ENCODE assay signal across 27 cellular contexts in genomic region chr11:84806354-84806753, GRCh38.
DNase-seq lines count a peak whose midpoint lies in the region; TF ChIP-seq lines count a peak whose summit lies in the region.
"Had no signal": no experiment of that assay in that cellular context is flagged by ENCODE, and none has a peak within 500 bp of the region (broad histone marks: within the 10 kb centered on the region; RNA-seq: fewer than 3 reads in every experiment).

No MANE protein-coding gene starts in this region.

- no peak for DNase-seq in amniotic stem cell (lab: John Stamatoyannopoulos, UW)
- DNase-seq: 8988T; ACHN; AML-193; BE2C; C1 segment of cervical spinal cord; Caco-2; Calu3; CD4-positive, alpha-beta memory T cell; CD4-positive, alpha-beta T cell; CD4-positive, CD25-positive, alpha-beta regulatory T cell; CD8-positive, alpha-beta memory T cell; CD8-positive, alpha-beta T cell; COR-L47; DMS 273 treated with DMSO at 0.1 percent for 48 hours; DMS153; DMS53; DMS79; DMS79 treated with DMSO at 0.1 percent for 48 hours; DND-41; EL had no signal

- H3K9me3 ChIP-seq in HEK293 (ENCODE audit: control insufficient read depth, insufficient read depth, low read depth, low read length): no peaks in the 10 kb centered on the region; the same call in 1 of the 2 replicates
- H3K9me3 ChIP-seq: BE2C, Caco-2 had no signal

- POLR2A ChIA-PET in HEK293 (lab: Yijun Ruan, JAX): no interaction called here

- no peak overlapping the region for H3K27ac ChIP-seq in HEK293 (ENCODE audit: extremely low read depth, low read depth, low read length)
- H3K27ac ChIP-seq: 22Rv1; A549; BLaER1; BLaER1 treated with 17β-estradiol and CSF1 and Interleukin-3, amounts not matched to agents 10 nM and 100 nM; C4-2B had no signal

- H3K4me1 ChIP-seq in HEK293 (ENCODE audit: control insufficient read depth, insufficient read depth, low read length): no peaks in the 10 kb centered on the region
- H3K4me1 ChIP-seq: A549; BE2C; BLaER1; BLaER1 treated with 17β-estradiol and CSF1 and Interleukin-3, amounts not matched to agents 10 nM and 100 nM; Caco-2 had no signal

- H3K4me3 ChIP-seq in HEK293 (ENCODE audit: low read depth, low read length): no peak overlapping the region
- H3K4me3 ChIP-seq: A549; BLaER1; BLaER1 treated with 17β-estradiol and CSF1 and Interleukin-3, amounts not matched to agents 10 nM and 100 nM had no signal

- no peaks in the 10 kb centered on the region for H3K36me3 ChIP-seq in HEK293 (ENCODE audit: control insufficient read depth in 2 of 2, insufficient read depth in 1 of 2, low read length in 2 of 2)
- H3K36me3 ChIP-seq: BE2C; BLaER1; BLaER1 treated with 17β-estradiol and CSF1 and Interleukin-3, amounts not matched to agents 10 nM and 100 nM had no signal

- CTCF ChIA-PET in HEK293 (lab: Yijun Ruan, JAX): no interaction called here

- no peak for TF ChIP-seq CTCF in HEK293 (tag by site-specific recombination; IDR thresholded peaks at IDR 0.05)

TF ChIP-seq in HEK293, 187 proteins besides CTCF, POLR2A, EP300 and RAD21:
- TF ChIP-seq ZNF530 (tag by site-specific recombination; IDR thresholded peaks at IDR 0.05; ENCODE audit: low read depth) (no peak), SETDB1 (IDR thresholded peaks at IDR 0.05; ENCODE audit: insufficient read length, low read length) (peak; percentile 91)
